1 cellular context compared by ENCODE assay signal in the genomic region with DNA sequence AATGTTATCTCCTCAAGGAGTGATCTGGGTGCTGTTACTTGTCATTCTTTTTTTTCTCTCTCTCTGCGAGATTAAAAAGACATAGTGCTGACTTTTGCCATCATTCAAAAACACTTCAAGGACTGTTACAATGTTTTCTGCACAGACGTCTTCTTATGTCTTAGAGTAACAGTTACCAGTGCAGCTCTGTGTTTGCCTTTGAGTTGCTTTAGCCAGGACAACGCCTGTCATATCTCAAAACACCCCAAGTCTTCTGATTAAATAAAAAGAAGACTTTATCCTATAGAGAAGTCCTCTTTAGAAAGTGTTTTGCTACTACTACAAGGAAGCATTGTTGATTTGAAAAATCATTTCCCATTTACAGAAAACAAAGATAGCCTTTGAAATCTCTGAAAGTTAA.
TF ChIP-seq lines count a peak whose summit lies in the region.

No MANE protein-coding gene starts in this region.

TF ChIP-seq in IMR-90, 13 proteins besides CTCF, POLR2A, EP300 and RAD21:
- TF ChIP-seq CEBPB (IDR thresholded peaks at IDR 0.05; ENCODE audit: low read depth, low read length): no peak
- no peak for TF ChIP-seq CHD1 (IDR thresholded peaks at IDR 0.05; ENCODE audit: low read depth, low read length)
- no peak for TF ChIP-seq SMC3 (IDR thresholded peaks at IDR 0.05; ENCODE audit: low read depth, low read length)
- TF ChIP-seq MAZ (IDR thresholded peaks at IDR 0.05; ENCODE audit: borderline replicate concordance, low read depth, low read length): no peak
- TF ChIP-seq RCOR1 (IDR thresholded peaks at IDR 0.05; ENCODE audit: insufficient replicate concordance, low read length): no peak
- no peak for TF ChIP-seq NFE2L2 (IDR thresholded peaks at IDR 0.05; ENCODE audit: low read depth, low read length)
- TF ChIP-seq, protein P1, sequence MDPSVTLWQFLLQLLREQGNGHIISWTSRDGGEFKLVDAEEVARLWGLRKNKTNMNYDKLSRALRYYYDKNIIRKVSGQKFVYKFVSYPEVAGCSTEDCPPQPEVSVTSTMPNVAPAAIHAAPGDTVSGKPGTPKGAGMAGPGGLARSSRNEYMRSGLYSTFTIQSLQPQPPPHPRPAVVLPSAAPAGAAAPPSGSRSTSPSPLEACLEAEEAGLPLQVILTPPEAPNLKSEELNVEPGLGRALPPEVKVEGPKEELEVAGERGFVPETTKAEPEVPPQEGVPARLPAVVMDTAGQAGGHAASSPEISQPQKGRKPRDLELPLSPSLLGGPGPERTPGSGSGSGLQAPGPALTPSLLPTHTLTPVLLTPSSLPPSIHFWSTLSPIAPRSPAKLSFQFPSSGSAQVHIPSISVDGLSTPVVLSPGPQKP (IDR thresholded peaks at IDR 0.05; ENCODE audit: borderline replicate concordance, low read depth, low read length): no peak
- no peak for TF ChIP-seq MXI1 (IDR thresholded peaks at IDR 0.05; ENCODE audit: borderline replicate concordance, low read depth, low read length)
- TF ChIP-seq MAFK (IDR thresholded peaks at IDR 0.05; ENCODE audit: low read depth, low read length): no peak
- no peak for TF ChIP-seq BHLHE40 (IDR thresholded peaks at IDR 0.05; ENCODE audit: low read depth, low read length)
- no peak for TF ChIP-seq FOS (IDR thresholded peaks at IDR 0.05; ENCODE audit: low read depth, low read length)
- no peak for TF ChIP-seq USF2 (IDR thresholded peaks at IDR 0.05; ENCODE audit: low read depth, low read length)
- no peak for TF ChIP-seq RFX5 (IDR thresholded peaks at IDR 0.05; ENCODE audit: low read depth, low read length)
